25 cellular contexts compared by ENCODE assay signal in genomic region chr12:98763656-98764055, GRCh38.
"Had no signal": no experiment of that assay in that cellular context is flagged by ENCODE, and none has a peak within 500 bp of the region (broad histone marks: within the 10 kb centered on the region; RNA-seq: fewer than 3 reads in every experiment).

No MANE protein-coding gene starts in this region.

- H3K27ac Mint-ChIP-seq: activated CD4-positive, alpha-beta memory T cell treated with anti-CD3 and anti-CD28 coated beads for 36 hours; activated CD4-positive, alpha-beta T cell treated with anti-CD3 and anti-CD28 coated beads for 36 hours; activated CD4-positive, alpha-beta T cell treated with anti-CD3 and anti-CD28 coated beads, Interleukin-2, amount 10 ng/mL, durations not matched to agents 24 days and 14 days; activated CD8-positive, alpha-beta memory T cell treated with anti-CD3 and anti-CD28 coated beads, Interleukin-2, amount 10 ng/mL, durations not matched to agents 7 days and 5 days; activated CD8-positive, alpha-beta T cell treated with anti-CD3 and anti-CD28 coated beads, Interleukin-2, amount 10 ng/mL, durations not matched to agents 7 days and 5 days; activated naive CD4-positive, alpha-beta T cell treated with anti-CD3 and anti-CD28 coated beads, Interleukin-2, amount 10 ng/mL, durations not matched to agents 7 days and 5 days; activated naive CD4-positive, alpha-beta T cell treated with anti-CD3 and anti-CD28 coated beads, Interleukin-2, amount 50 U/mL, for 72 hours; activated naive CD8-positive, alpha-beta T cell treated with anti-CD3 and anti-CD28 coated beads, Interleukin-2, amount 10 ng/mL, durations not matched to agents 7 days and 5 days; activated T-cell treated with anti-CD3 and anti-CD28 coated beads, Interleukin-2, amount 50 U/mL, for 72 hours; brain had no signal

- DNase-seq: activated CD4-positive, alpha-beta memory T cell treated with anti-CD3 and anti-CD28 coated beads for 36 hours; activated CD4-positive, alpha-beta T cell treated with anti-CD3 and anti-CD28 coated beads for 36 hours; activated CD4-positive, alpha-beta T cell treated with anti-CD3 and anti-CD28 coated beads, Interleukin-2, amount 10 ng/mL, durations not matched to agents 24 days and 14 days; activated CD4-positive, CD25-positive, alpha-beta regulatory T cell; activated CD4-positive, CD25-positive, alpha-beta regulatory T cell treated with anti-CD3 and anti-CD28 coated beads, Interleukin-2, amount 50 U/mL, for 72 hours; activated CD8-positive, alpha-beta memory T cell treated with anti-CD3 and anti-CD28 coated beads, Interleukin-2, amount 10 ng/mL, durations not matched to agents 7 days and 5 days; activated CD8-positive, alpha-beta memory T cell treated with anti-CD3 and anti-CD28 coated beads, Interleukin-2, amount 50 U/mL, for 4 hours; activated CD8-positive, alpha-beta T cell treated with anti-CD3 and anti-CD28 coated beads, Interleukin-2, amount 10 ng/mL, durations not matched to agents 7 days and 5 days; activated gamma-delta T cell; activated naive CD4-positive, alpha-beta T cell; activated naive CD4-positive, alpha-beta T cell treated with anti-CD3 and anti-CD28 coated beads, Interleukin-2, amount 10 ng/mL, durations not matched to agents 7 days and 5 days; activated naive CD8-positive, alpha-beta T cell treated with anti-CD3 and anti-CD28 coated beads, Interleukin-2, amount 10 ng/mL, durations not matched to agents 7 days and 5 days; activated T-cell treated with anti-CD3 and anti-CD28 coated beads, Interleukin-2, amount 50 U/mL, for 1 hour; activated T-cell treated with anti-CD3 and anti-CD28 coated beads, Interleukin-2, amount 50 U/mL, for 72 hours; caudate nucleus; colonic mucosa; effector CD8-positive, alpha-beta T cell; foreskin melanocyte; T-helper 2 cell had no signal

- H3K36me3 Mint-ChIP-seq: activated CD4-positive, alpha-beta memory T cell treated with anti-CD3 and anti-CD28 coated beads for 36 hours; activated CD8-positive, alpha-beta memory T cell treated with anti-CD3 and anti-CD28 coated beads, Interleukin-2, amount 10 ng/mL, durations not matched to agents 7 days and 5 days; activated naive CD4-positive, alpha-beta T cell treated with anti-CD3 and anti-CD28 coated beads, Interleukin-2, amount 10 ng/mL, durations not matched to agents 7 days and 5 days; activated naive CD4-positive, alpha-beta T cell treated with anti-CD3 and anti-CD28 coated beads, Interleukin-2, amount 50 U/mL, for 72 hours; activated naive CD8-positive, alpha-beta T cell treated with anti-CD3 and anti-CD28 coated beads, Interleukin-2, amount 10 ng/mL, durations not matched to agents 7 days and 5 days had no signal

- H3K9me3 ChIP-seq: ascending aorta, breast epithelium, colonic mucosa, esophagus muscularis mucosa, gastroesophageal sphincter had no signal

- H3K4me3 Mint-ChIP-seq: activated CD4-positive, alpha-beta memory T cell treated with anti-CD3 and anti-CD28 coated beads for 36 hours; activated CD4-positive, alpha-beta T cell treated with anti-CD3 and anti-CD28 coated beads for 36 hours; activated CD4-positive, alpha-beta T cell treated with anti-CD3 and anti-CD28 coated beads, Interleukin-2, amount 10 ng/mL, durations not matched to agents 24 days and 14 days; activated CD8-positive, alpha-beta memory T cell treated with anti-CD3 and anti-CD28 coated beads, Interleukin-2, amount 10 ng/mL, durations not matched to agents 7 days and 5 days; activated CD8-positive, alpha-beta T cell treated with anti-CD3 and anti-CD28 coated beads, Interleukin-2, amount 10 ng/mL, durations not matched to agents 7 days and 5 days; activated naive CD4-positive, alpha-beta T cell treated with anti-CD3 and anti-CD28 coated beads, Interleukin-2, amount 10 ng/mL, durations not matched to agents 7 days and 5 days; activated naive CD8-positive, alpha-beta T cell treated with anti-CD3 and anti-CD28 coated beads, Interleukin-2, amount 10 ng/mL, durations not matched to agents 7 days and 5 days; activated T-cell treated with anti-CD3 and anti-CD28 coated beads, Interleukin-2, amount 50 U/mL, for 72 hours; brain had no signal

- ATAC-seq: activated CD4-positive, alpha-beta T cell treated with anti-CD3 and anti-CD28 coated beads for 36 hours; activated CD8-positive, alpha-beta memory T cell treated with anti-CD3 and anti-CD28 coated beads, Interleukin-2, amount 10 ng/mL, durations not matched to agents 7 days and 5 days; activated CD8-positive, alpha-beta T cell treated with anti-CD3 and anti-CD28 coated beads, Interleukin-2, amount 10 ng/mL, durations not matched to agents 7 days and 5 days; activated naive CD4-positive, alpha-beta T cell treated with anti-CD3 and anti-CD28 coated beads, Interleukin-2, amount 50 U/mL, for 72 hours; activated T-cell treated with anti-CD3 and anti-CD28 coated beads, Interleukin-2, amount 50 U/mL, for 72 hours; gastroesophageal sphincter had no signal

- H3K4me1 Mint-ChIP-seq: activated CD4-positive, alpha-beta T cell treated with anti-CD3 and anti-CD28 coated beads for 36 hours; activated CD4-positive, alpha-beta T cell treated with anti-CD3 and anti-CD28 coated beads, Interleukin-2, amount 10 ng/mL, durations not matched to agents 24 days and 14 days; activated CD8-positive, alpha-beta memory T cell treated with anti-CD3 and anti-CD28 coated beads, Interleukin-2, amount 10 ng/mL, durations not matched to agents 7 days and 5 days; activated naive CD4-positive, alpha-beta T cell treated with anti-CD3 and anti-CD28 coated beads, Interleukin-2, amount 10 ng/mL, durations not matched to agents 7 days and 5 days; activated naive CD8-positive, alpha-beta T cell treated with anti-CD3 and anti-CD28 coated beads, Interleukin-2, amount 10 ng/mL, durations not matched to agents 7 days and 5 days; brain had no signal

- H3K27ac ChIP-seq: ascending aorta, breast epithelium, colonic mucosa, esophagus muscularis mucosa, gastroesophageal sphincter had no signal

- H3K36me3 ChIP-seq: ascending aorta, breast epithelium, colonic mucosa, esophagus muscularis mucosa, gastroesophageal sphincter had no signal

- H3K4me3 ChIP-seq: ascending aorta, breast epithelium, colonic mucosa, esophagus muscularis mucosa, gastroesophageal sphincter had no signal

- H3K4me1 ChIP-seq: ascending aorta, breast epithelium, colonic mucosa, esophagus muscularis mucosa, gastroesophageal sphincter had no signal

- H3K27me3 Mint-ChIP-seq: activated CD4-positive, alpha-beta T cell treated with anti-CD3 and anti-CD28 coated beads for 36 hours; brain had no signal

- H3K9me3 Mint-ChIP-seq: activated CD4-positive, alpha-beta memory T cell treated with anti-CD3 and anti-CD28 coated beads for 36 hours; activated CD4-positive, alpha-beta T cell treated with anti-CD3 and anti-CD28 coated beads, Interleukin-2, amount 10 ng/mL, durations not matched to agents 24 days and 14 days; activated naive CD4-positive, alpha-beta T cell treated with anti-CD3 and anti-CD28 coated beads, Interleukin-2, amount 10 ng/mL, durations not matched to agents 7 days and 5 days; activated naive CD4-positive, alpha-beta T cell treated with anti-CD3 and anti-CD28 coated beads, Interleukin-2, amount 50 U/mL, for 72 hours; activated naive CD8-positive, alpha-beta T cell treated with anti-CD3 and anti-CD28 coated beads, Interleukin-2, amount 10 ng/mL, durations not matched to agents 7 days and 5 days; activated T-cell treated with anti-CD3 and anti-CD28 coated beads, Interleukin-2, amount 50 U/mL, for 72 hours; brain had no signal

- H3K27me3 ChIP-seq: ascending aorta, breast epithelium, colonic mucosa, esophagus muscularis mucosa, gastroesophageal sphincter had no signal
